20 cellular contexts compared by ENCODE assay signal in genomic region chr1:7688659-7689058, GRCh38.
DNase-seq lines count a peak whose midpoint lies in the region; ATAC-seq and TF ChIP-seq lines count a peak whose summit lies in the region.
"Had no signal": no experiment of that assay in that cellular context is flagged by ENCODE, and none has a peak within 500 bp of the region (broad histone marks: within the 10 kb centered on the region; RNA-seq: fewer than 3 reads in every experiment).

No MANE protein-coding gene starts in this region.

- POLR2A ChIA-PET in naive thymus-derived CD8-positive, alpha-beta T cell (lab: Charles Lee) = no interaction called here

- H3K36me3 Mint-ChIP-seq in CD14-positive monocyte = no peaks in the 10 kb centered on the region
- peaks cover 0 to 8% (median 0%) of the 10 kb centered on the region in 3 donors for H3K36me3 Mint-ChIP-seq in naive thymus-derived CD8-positive, alpha-beta T cell

- TF ChIP-seq CTCF in right lobe of liver (IDR thresholded peaks at IDR 0.05) (no peak), CD14-positive monocyte (IDR thresholded peaks at IDR 0.05) (no peak), Peyer's patch (IDR thresholded peaks at IDR 0.05) (no peak)

- no peaks in the 10 kb centered on the region for H3K4me1 Mint-ChIP-seq in CD14-positive monocyte
- no peaks in the 10 kb centered on the region for H3K4me1 Mint-ChIP-seq in naive thymus-derived CD8-positive, alpha-beta T cell
- H3K4me1 Mint-ChIP-seq: B cell; CD8-positive, alpha-beta memory T cell had no signal

- WGBS in right lobe of liver (ENCODE audit: insufficient coverage, low coverage, low lambda C conversion rate, missing lambda C conversion rate) = 58% methylated on average over 1 of the region's 1 CpG

- DNase-seq in DMS53 (lab: John Stamatoyannopoulos, UW) (peak; percentile 18), DMS53 treated with DMSO at 0.1 percent for 48 hours (lab: John Stamatoyannopoulos, UW; ENCODE audit: unreplicated experiment) (no peak), left lobe of liver (ENCODE audit: low spot score) (no peak), right lobe of liver (peak in 1 of 3 donors; percentile 15), CD14-positive monocyte (ENCODE audit: low spot score) (no peak), Peyer's patch (no peak)
- no peak for DNase-seq in naive thymus-derived CD8-positive, alpha-beta T cell
- DNase-seq: CD4-positive, alpha-beta T cell; CD8-positive, alpha-beta memory T cell; DMS 273 treated with DMSO at 0.1 percent for 48 hours; DND-41; H9 had no signal

- H3K4me3 Mint-ChIP-seq in CD14-positive monocyte = no peak overlapping the region
- H3K4me3 Mint-ChIP-seq in naive thymus-derived CD8-positive, alpha-beta T cell = no peak overlapping the region
- H3K4me3 Mint-ChIP-seq: B cell; CD4-positive, alpha-beta T cell; CD8-positive, alpha-beta memory T cell; GM23338; H9 had no signal

- ATAC-seq in left lobe of liver (peak; percentile 85), right lobe of liver (peak in 3 of 4 donors; percentile 65 to 92 (median 90)), HG03159 (IDR thresholded peaks at IDR 0.05; ENCODE audit: unreplicated experiment) (no peak)
- no peak for ATAC-seq in naive thymus-derived CD8-positive, alpha-beta T cell
- ATAC-seq: GM12878, GM23338, HCT116 had no signal

- H3K4me3 ChIP-seq in right lobe of liver (no peak overlapping the region), Peyer's patch (no peak overlapping the region)
- H3K4me3 ChIP-seq: BLaER1, GM12878, GM23338 had no signal

- H3K4me1 ChIP-seq in right lobe of liver (peaks cover 0 to 5% (median 0%) of the 10 kb centered on the region in 4 donors), Peyer's patch (no peaks in the 10 kb centered on the region)

- no peak overlapping the region for H3K27ac ChIP-seq in right lobe of liver
- no peak overlapping the region for H3K27ac ChIP-seq in Peyer's patch
- H3K27ac ChIP-seq: 22Rv1, BLaER1, C4-2B had no signal

- no peaks in the 10 kb centered on the region for H3K9me3 ChIP-seq in right lobe of liver
- no peaks in the 10 kb centered on the region for H3K9me3 ChIP-seq in Peyer's patch

- H3K27ac Mint-ChIP-seq in CD14-positive monocyte = peak overlapping the region in 1 of 7 donors; percentile 28
- H3K27ac Mint-ChIP-seq in naive thymus-derived CD8-positive, alpha-beta T cell = no peak overlapping the region
- H3K27ac Mint-ChIP-seq: B cell; CD4-positive, alpha-beta T cell; GM23338; H9 had no signal

- H3K36me3 ChIP-seq in right lobe of liver (no peaks in the 10 kb centered on the region), Peyer's patch (no peaks in the 10 kb centered on the region)
- H3K36me3 ChIP-seq: BLaER1 had no signal

- intact Hi-C loops in right lobe of liver (cut with DNase I) (no loop called here), CD14-positive monocyte (cut with micrococcal nuclease) (no loop called here)

- H3K27me3 ChIP-seq in right lobe of liver (no peaks in the 10 kb centered on the region), Peyer's patch (no peaks in the 10 kb centered on the region)
- H3K27me3 ChIP-seq: BLaER1 had no signal

- peaks cover 8 to 14% (median 13%) of the 10 kb centered on the region in 3 donors for H3K27me3 Mint-ChIP-seq in CD14-positive monocyte (ENCODE audit: low read depth in 3 of 3)
- peaks cover 6 to 25% (median 15%) of the 10 kb centered on the region in 5 donors for H3K27me3 Mint-ChIP-seq in naive thymus-derived CD8-positive, alpha-beta T cell

- TF ChIP-seq POLR2A in right lobe of liver (IDR thresholded peaks at IDR 0.05) (no peak), Peyer's patch (IDR thresholded peaks at IDR 0.05) (no peak)

- H3K9me3 Mint-ChIP-seq in CD14-positive monocyte = peaks cover 16 to 25% (median 18%) of the 10 kb centered on the region in 7 donors
- peaks cover 0 to 17% (median 10%) of the 10 kb centered on the region in 9 donors for H3K9me3 Mint-ChIP-seq in naive thymus-derived CD8-positive, alpha-beta T cell
- H3K9me3 Mint-ChIP-seq: CD4-positive, alpha-beta T cell had no signal

Comparison
In these comparisons a context has a peak if more than half of its experiments do, and no peak if none do; other contexts are left out.
1. ATAC-seq: peak in left lobe of liver (single experiment) and right lobe of liver (3 of 4); none in naive thymus-derived CD8-positive, alpha-beta T cell (0 of 2) and HG03159 (single experiment).